8 cellular contexts compared by ENCODE assay signal in the genomic region with DNA sequence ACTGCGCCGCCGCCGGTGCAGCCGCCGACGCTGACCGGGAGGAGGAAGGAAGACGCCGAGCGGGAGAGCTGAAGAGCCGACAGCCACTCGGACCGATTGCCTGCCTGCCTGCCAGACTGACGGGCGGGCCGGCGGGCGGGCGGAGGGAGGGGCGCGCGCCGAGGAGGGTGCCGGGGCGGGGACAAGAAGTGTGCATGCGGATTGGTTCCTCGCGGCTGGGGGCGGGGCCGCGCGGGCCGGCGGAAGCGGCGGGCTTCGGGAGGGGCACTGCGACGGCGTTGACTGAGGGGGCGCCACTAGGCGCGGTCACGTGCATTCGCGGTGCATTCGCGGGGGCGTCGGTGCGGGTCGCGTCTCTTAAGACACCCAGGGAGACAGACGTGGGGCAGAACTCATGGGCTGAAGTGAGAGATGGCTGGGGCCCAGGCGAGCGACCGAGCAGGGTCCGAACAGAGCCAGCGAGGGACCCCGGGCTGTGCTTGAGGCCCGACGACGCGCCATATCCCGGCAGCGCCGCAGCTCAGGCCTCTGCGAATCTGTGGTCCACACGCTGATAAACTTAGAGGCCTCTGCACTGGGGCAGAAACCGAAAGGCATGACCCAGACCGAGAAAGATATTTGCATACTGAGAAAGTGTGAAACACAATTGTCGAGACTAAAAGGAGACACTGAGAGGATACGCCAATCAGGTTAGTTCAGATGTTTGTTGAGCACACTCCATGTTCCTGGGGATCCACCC. TPM values are rescaled to one million over a fixed set of nuclear protein-coding genes. Genes with fewer than 3 reads are reported as not detected.
DNase-seq lines count a peak whose midpoint lies in the region; ATAC-seq and TF ChIP-seq lines count a peak whose summit lies in the region.

A gene (minus strand): TSS at position 118 of the 739 bp plus-strand sequence. CDS start 205 bp downstream, outside the sequence.

- H3K27ac Mint-ChIP-seq in neural crest cell (ENCODE audit: unreplicated experiment) = peak within 1 kb of the TSS; percentile 94

- H3K27ac ChIP-seq in Karpas-422 (ENCODE audit: low read length) (peak within 1 kb of the TSS; percentile 38), RWPE2 (ENCODE audit: poor library complexity, severe bottlenecking) (peak within 1 kb of the TSS; percentile 56), stomach smooth muscle (ENCODE audit: low read length) (peak within 1 kb of the TSS; percentile 71)

- peak; percentile 34 for TF ChIP-seq CTCF in RWPE2 (IDR thresholded peaks at IDR 0.05; ENCODE audit: poor library complexity, severe bottlenecking)
- peak; percentile 51 for TF ChIP-seq CTCF in neural crest cell (conservative IDR thresholded peaks at IDR 0.05)

- H3K4me3 ChIP-seq in Karpas-422 (ENCODE audit: low read length) (peak within 1 kb of the TSS; percentile 68), RWPE2 (ENCODE audit: severe bottlenecking) (peak within 1 kb of the TSS; percentile 95), stomach smooth muscle (ENCODE audit: low read length in 2 of 2) (peak within 1 kb of the TSS; percentile 86 to 89)

- no peaks in the 10 kb centered on the region for H3K27me3 Mint-ChIP-seq in neural crest cell (ENCODE audit: low read depth)

- H3K9ac ChIP-seq in Karpas-422 (ENCODE audit: low read length) (peak within 1 kb of the TSS; percentile 93), stomach smooth muscle (ENCODE audit: low read length in 2 of 2) (peak within 1 kb of the TSS; percentile 87 to 93)

- H3K4me1 ChIP-seq in Karpas-422 (ENCODE audit: low read length) = peaks cover 34% of the 10 kb centered on the region
- peaks cover 16% of the 10 kb centered on the region for H3K4me1 ChIP-seq in RWPE2 (ENCODE audit: insufficient read depth, poor library complexity, severe bottlenecking)
- H3K4me1 ChIP-seq in stomach smooth muscle (ENCODE audit: control insufficient read depth, insufficient read depth, low read length) = peaks cover 8% of the 10 kb centered on the region

- no peaks in the 10 kb centered on the region for H3K9me2 ChIP-seq in Karpas-422 (replicated peaks; ENCODE audit: insufficient read depth, low read length)

- H3K4me3 Mint-ChIP-seq in neural crest cell = peak within 1 kb of the TSS; percentile 94

- H2AFZ ChIP-seq in Karpas-422 (ENCODE audit: low read length) = peak within 1 kb of the TSS; percentile 70; the same call in 1 of the 2 replicates

- DNase-seq in EH (ENCODE audit: low read depth) (peak; percentile 87), Karpas-422 (peak; percentile 97), RWPE2 (ENCODE audit: low spot score) (peak; percentile 79), fibroblast of the conjunctiva (ENCODE audit: low read depth) (peak; percentile 72), neural crest cell (ENCODE audit: low read depth, low spot score) (peak; percentile 86)
- peak; percentile 98 for DNase-seq in activated effector memory CD4-positive, alpha-beta T cell treated with anti-CD3 and anti-CD28 coated beads, Interleukin-2, amount 50 U/mL, for 16 hours

- peaks cover 48% of the 10 kb centered on the region for H3K4me1 Mint-ChIP-seq in neural crest cell

- H3K4me2 ChIP-seq in Karpas-422 (ENCODE audit: low read depth, low read length, poor library complexity, severe bottlenecking) = peak within 1 kb of the TSS; percentile 90

- H3K9me3 ChIP-seq in Karpas-422 (ENCODE audit: low read length) (no peaks in the 10 kb centered on the region), RWPE2 (ENCODE audit: severe bottlenecking) (peaks cover 5% of the 10 kb centered on the region), stomach smooth muscle (ENCODE audit: control insufficient read depth in 2 of 2, low read length in 2 of 2) (no peaks in the 10 kb centered on the region)

- no peaks in the 10 kb centered on the region for H3K36me3 Mint-ChIP-seq in neural crest cell (ENCODE audit: low read depth)

- no peaks in the 10 kb centered on the region for H3K27me3 ChIP-seq in Karpas-422 (ENCODE audit: low read length)
- H3K27me3 ChIP-seq in RWPE2 (ENCODE audit: insufficient read depth, poor library complexity, severe bottlenecking) = no peaks in the 10 kb centered on the region
- no peaks in the 10 kb centered on the region for H3K27me3 ChIP-seq in stomach smooth muscle (ENCODE audit: control insufficient read depth in 1 of 2, insufficient read depth in 2 of 2, low read length in 2 of 2)

- H4K20me1 ChIP-seq in Karpas-422 (ENCODE audit: insufficient read depth, low read depth, low read length) = peaks cover 12% of the 10 kb centered on the region; the same call in 1 of the 2 replicates

- no peaks in the 10 kb centered on the region for H3K9me3 Mint-ChIP-seq in neural crest cell

- peaks cover 42% of the 10 kb centered on the region for H3K79me2 ChIP-seq in Karpas-422 (ENCODE audit: low read length)

- ATAC-seq in GM21825 (IDR thresholded peaks at IDR 0.05; ENCODE audit: unreplicated experiment) = peak; percentile 77
- peak; percentile 93 for ATAC-seq in RWPE2 (ENCODE audit: low read depth)

- no peaks in the 10 kb centered on the region for H3K36me3 ChIP-seq in Karpas-422 (ENCODE audit: insufficient read depth, low read length)
- peaks cover 6% of the 10 kb centered on the region; the same call in 1 of the 2 replicates for H3K36me3 ChIP-seq in RWPE2 (ENCODE audit: low read depth)
- no peaks in the 10 kb centered on the region for H3K36me3 ChIP-seq in stomach smooth muscle (ENCODE audit: control insufficient read depth in 2 of 2, insufficient read depth in 2 of 2, low read length in 2 of 2)

RNA-seq across cellular contexts. Expression of the gene that starts here (rescaled TPM):
- total RNA-seq in Karpas-422 (2014; rRNA removed; shearing (Covaris generic); ENCODE audit: low replicate concordance) = 38.9 and 53.6 TPM in 2 replicates
- total RNA-seq in neural crest cell = 118 and 123 TPM in 2 replicates

Comparison
In these comparisons a context has a peak if more than half of its experiments do, and no peak if none do; other contexts are left out.
1. Peak in every context shown above with its lines: DNase-seq, ATAC-seq, H3K4me3 ChIP-seq and H3K27ac ChIP-seq.